ENCODE assay signal across 16 cellular contexts in genomic region chr14:31410048-31410654, GRCh38. TPM values are rescaled to one million over a fixed set of nuclear protein-coding genes. Genes with fewer than 3 reads are reported as not detected.
DNase-seq lines count a peak whose midpoint lies in the region; ATAC-seq and TF ChIP-seq lines count a peak whose summit lies in the region.
"Had no signal": no experiment of that assay in that cellular context is flagged by ENCODE, and none has a peak within 500 bp of the region (broad histone marks: within the 10 kb centered on the region; RNA-seq: fewer than 3 reads in every experiment).

No MANE protein-coding gene starts in this region.

- peak overlapping the region; percentile 72 to 84 for H3K4me3 Mint-ChIP-seq in CD14-positive monocyte

- no peaks in the 10 kb centered on the region for H3K36me3 ChIP-seq in HUES6 (ENCODE audit: control insufficient read depth, insufficient read depth, low read length)
- no peaks in the 10 kb centered on the region for H3K36me3 ChIP-seq in lower lobe of right lung
- H3K36me3 ChIP-seq: thoracic aorta had no signal

- H3K9me3 ChIP-seq in HUES6 (ENCODE audit: control insufficient read depth, insufficient read depth, low read depth, low read length) (no peaks in the 10 kb centered on the region), lower lobe of right lung (no peaks in the 10 kb centered on the region)
- H3K9me3 ChIP-seq: thoracic aorta had no signal

- peaks cover 0 to 5% (median 0%) of the 10 kb centered on the region in 3 donors for H3K27me3 Mint-ChIP-seq in CD14-positive monocyte (ENCODE audit: low read depth in 3 of 3)

- H3K4me1 ChIP-seq in HUES6 (ENCODE audit: control insufficient read depth, insufficient read depth, low read length) (0 out of 2 replicates have a peak, but pooled peaks cover 4% of the 10 kb centered on the region), lower lobe of right lung (peaks cover 38% of the 10 kb centered on the region)

- H3K27me3 ChIP-seq in HUES6 (ENCODE audit: control insufficient read depth, insufficient read depth, low read length) (no peaks in the 10 kb centered on the region), lower lobe of right lung (ENCODE audit: low read depth) (no peaks in the 10 kb centered on the region)

- intact Hi-C loops in CD14-positive monocyte (cut with micrococcal nuclease) (no loop called here), lower lobe of right lung (cut with DNase I) (no loop called here)

- DNase-seq in CD14-positive monocyte (ENCODE audit: low spot score) (no peak), SIG-M5 (lab: John Stamatoyannopoulos, UW) (peak; percentile 27), lower lobe of right lung (no peak), NCI-H187 (lab: John Stamatoyannopoulos, UW) (no peak), DMS 273 treated with DMSO at 0.1 percent for 48 hours (lab: John Stamatoyannopoulos, UW) (no peak), dedifferentiated amniotic fluid mesenchymal stem cell (ENCODE audit: extremely low spot score) (no peak)
- DNase-seq: activated CD8-positive, alpha-beta memory T cell treated with anti-CD3 and anti-CD28 coated beads for 24 hours; activated gamma-delta T cell; mesenchymal stem cell; NCI-H1105 treated with DMSO at 0.1 percent for 48 hours; NCI-H524 treated with DMSO at 0.1 percent for 48 hours; nucleus accumbens; stimulated activated CD4-positive, alpha-beta T cell treated with anti-CD3 and anti-CD28 coated beads, Interleukin-12 subunit alpha, Interleukin-12 subunit beta, amount 100 ng/mL, for 4 hours had no signal

- 0 out of 2 replicates have a peak overlapping the region, but pooled peaks have one; percentile 9 for H3K27ac ChIP-seq in HUES6 (ENCODE audit: low read depth, low read length)
- H3K27ac ChIP-seq in lower lobe of right lung = no peak overlapping the region
- H3K27ac ChIP-seq: thoracic aorta had no signal

- H3K27ac Mint-ChIP-seq in CD14-positive monocyte = peak overlapping the region; percentile 85 to 97 (median 93)

- no peak overlapping the region for H3K9ac ChIP-seq in HUES6 (ENCODE audit: low read length)

- peaks cover 44% of the 10 kb centered on the region for H3K4me1 Mint-ChIP-seq in CD14-positive monocyte

- peaks cover 0 to 5% of the 10 kb centered on the region in 2 donors for H3K36me3 Mint-ChIP-seq in CD14-positive monocyte

- TF ChIP-seq CTCF in CD14-positive monocyte (IDR thresholded peaks at IDR 0.05) = no peak
- TF ChIP-seq CTCF in lower lobe of right lung (IDR thresholded peaks at IDR 0.05) = no peak

- peak; percentile 50 to 54 for ATAC-seq in lower lobe of right lung
- ATAC-seq in HG03354 (IDR thresholded peaks at IDR 0.05; ENCODE audit: poor library complexity, severe bottlenecking, unreplicated experiment) = no peak

- no peaks in the 10 kb centered on the region for H3K9me3 Mint-ChIP-seq in CD14-positive monocyte

- H3K4me3 ChIP-seq in HUES6 (ENCODE audit: low read depth, low read length) (no peak overlapping the region), lower lobe of right lung (no peak overlapping the region)
- H3K4me3 ChIP-seq: thoracic aorta had no signal

RNA-seq across cellular contexts. Expression of gene HEATR5A, which starts 10.2 kb away (rescaled TPM):
- polyA plus RNA-seq in CD14-positive monocyte = 10 to 100 TPM; 16.8 to 21.0 TPM
- total RNA-seq in lower lobe of right lung = 41.6 TPM

RNA-seq across cellular contexts. Expression of gene DTD2, which starts 47.2 kb away (rescaled TPM):
- 10 to 100 TPM; 15.0 to 16.6 TPM for polyA plus RNA-seq in CD14-positive monocyte
- 13.4 TPM for total RNA-seq in lower lobe of right lung
